1 cellular context compared by ENCODE assay signal in the genomic region with DNA sequence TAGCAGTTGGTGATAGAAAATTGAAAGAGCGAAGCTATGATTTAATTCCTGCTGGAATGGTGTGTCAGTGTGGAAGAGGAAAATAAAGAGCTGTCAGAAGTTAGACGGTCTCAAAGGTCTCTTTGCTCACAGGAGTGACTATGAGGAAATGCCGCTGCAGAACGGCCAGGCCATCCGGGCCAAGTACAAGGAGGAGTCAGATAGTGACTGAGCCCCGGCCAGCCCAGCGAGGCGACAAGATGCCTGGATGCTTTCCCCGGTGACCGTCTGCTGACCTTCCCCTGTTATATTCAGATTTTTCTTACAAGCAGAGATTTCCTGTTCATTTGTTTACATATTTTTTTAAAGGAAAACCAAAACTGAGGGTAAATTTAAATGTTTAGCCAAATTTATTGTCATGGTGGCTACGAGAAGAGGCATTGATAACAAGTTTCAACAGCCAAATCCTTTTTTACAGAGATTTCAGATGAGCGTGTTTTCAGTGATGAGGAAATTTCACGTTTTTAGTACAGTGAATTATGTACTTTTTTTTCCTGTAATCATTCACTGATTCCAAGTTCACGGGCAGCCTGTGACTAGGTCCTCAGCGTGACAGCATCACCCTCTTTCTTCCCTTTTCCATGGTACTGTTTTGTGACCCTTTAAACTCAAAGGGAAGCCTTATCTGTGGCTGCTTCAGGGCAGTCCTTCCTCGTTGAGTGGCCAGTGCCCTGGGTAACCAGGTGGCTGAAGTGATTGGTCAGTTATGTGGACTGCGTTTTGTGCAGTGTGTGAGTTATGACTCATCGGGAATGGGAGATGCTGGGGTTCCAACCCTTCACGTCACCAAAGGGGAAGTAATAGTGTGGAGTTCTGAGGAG.
A peak's percentile ranks its signal among the peaks of the same experiment; 100 is the strongest.
TF ChIP-seq lines count a peak whose summit lies in the region.

No MANE protein-coding gene starts in this region.

TF ChIP-seq in K562, 482 proteins besides CTCF, POLR2A, EP300 and RAD21 (continued from another document and continues in another):
- TF ChIP-seq, protein P1, sequence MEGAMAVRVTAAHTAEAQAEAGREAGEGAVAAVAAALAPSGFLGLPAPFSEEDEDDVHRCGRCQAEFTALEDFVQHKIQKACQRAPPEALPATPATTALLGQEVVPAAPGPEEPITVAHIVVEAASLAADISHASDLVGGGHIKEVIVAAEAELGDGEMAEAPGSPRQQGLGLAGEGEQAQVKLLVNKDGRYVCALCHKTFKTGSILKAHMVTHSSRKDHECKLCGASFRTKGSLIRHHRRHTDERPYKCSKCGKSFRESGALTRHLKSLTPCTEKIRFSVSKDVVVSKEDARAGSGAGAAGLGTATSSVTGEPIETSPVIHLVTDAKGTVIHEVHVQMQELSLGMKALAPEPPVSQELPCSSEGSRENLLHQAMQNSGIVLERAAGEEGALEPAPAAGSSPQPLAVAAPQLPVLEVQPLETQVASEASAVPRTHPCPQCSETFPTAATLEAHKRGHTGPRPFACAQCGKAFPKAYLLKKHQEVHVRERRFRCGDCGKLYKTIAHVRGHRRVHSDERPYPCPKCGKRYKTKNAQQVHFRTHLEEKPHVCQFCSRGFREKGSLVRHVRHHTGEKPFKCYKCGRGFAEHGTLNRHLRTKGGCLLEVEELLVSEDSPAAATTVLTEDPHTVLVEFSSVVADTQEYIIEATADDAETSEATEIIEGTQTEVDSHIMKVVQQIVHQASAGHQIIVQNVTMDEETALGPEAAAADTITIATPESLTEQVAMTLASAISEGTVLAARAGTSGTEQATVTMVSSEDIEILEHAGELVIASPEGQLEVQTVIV (CRISPR knock-in tag; IDR thresholded peaks at IDR 0.05; ENCODE audit: borderline replicate concordance), result no peak
- TF ChIP-seq HCFC1 (IDR thresholded peaks at IDR 0.05; ENCODE audit: low read depth, low read length), result no peak
- no peak; the same call in 1 of the 2 replicates for TF ChIP-seq KAT7 (CRISPR knock-in tag; IDR thresholded peaks at IDR 0.05; ENCODE audit: borderline replicate concordance)
- no peak for TF ChIP-seq TGIF2 (CRISPR knock-in tag; IDR thresholded peaks at IDR 0.05)
- TF ChIP-seq SMC3 (conservative IDR thresholded peaks at IDR 0.05; ENCODE audit: insufficient read depth, low read depth, low read length), result no peak
- TF ChIP-seq, protein P2, sequence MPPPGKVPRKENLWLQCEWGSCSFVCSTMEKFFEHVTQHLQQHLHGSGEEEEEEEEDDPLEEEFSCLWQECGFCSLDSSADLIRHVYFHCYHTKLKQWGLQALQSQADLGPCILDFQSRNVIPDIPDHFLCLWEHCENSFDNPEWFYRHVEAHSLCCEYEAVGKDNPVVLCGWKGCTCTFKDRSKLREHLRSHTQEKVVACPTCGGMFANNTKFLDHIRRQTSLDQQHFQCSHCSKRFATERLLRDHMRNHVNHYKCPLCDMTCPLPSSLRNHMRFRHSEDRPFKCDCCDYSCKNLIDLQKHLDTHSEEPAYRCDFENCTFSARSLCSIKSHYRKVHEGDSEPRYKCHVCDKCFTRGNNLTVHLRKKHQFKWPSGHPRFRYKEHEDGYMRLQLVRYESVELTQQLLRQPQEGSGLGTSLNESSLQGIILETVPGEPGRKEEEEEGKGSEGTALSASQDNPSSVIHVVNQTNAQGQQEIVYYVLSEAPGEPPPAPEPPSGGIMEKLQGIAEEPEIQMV (tag; conservative IDR thresholded peaks at IDR 0.05; ENCODE audit: low read depth), result no peak
- TF ChIP-seq TEAD4 (IDR thresholded peaks at IDR 0.05; ENCODE audit: low read length), result peak; percentile 81
- TF ChIP-seq TEAD4 (CRISPR knock-in tag; IDR thresholded peaks at IDR 0.05; ENCODE audit: borderline replicate concordance), result no peak
- TF ChIP-seq, protein P3, sequence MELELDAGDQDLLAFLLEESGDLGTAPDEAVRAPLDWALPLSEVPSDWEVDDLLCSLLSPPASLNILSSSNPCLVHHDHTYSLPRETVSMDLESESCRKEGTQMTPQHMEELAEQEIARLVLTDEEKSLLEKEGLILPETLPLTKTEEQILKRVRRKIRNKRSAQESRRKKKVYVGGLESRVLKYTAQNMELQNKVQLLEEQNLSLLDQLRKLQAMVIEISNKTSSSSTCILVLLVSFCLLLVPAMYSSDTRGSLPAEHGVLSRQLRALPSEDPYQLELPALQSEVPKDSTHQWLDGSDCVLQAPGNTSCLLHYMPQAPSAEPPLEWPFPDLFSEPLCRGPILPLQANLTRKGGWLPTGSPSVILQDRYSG (tag; conservative IDR thresholded peaks at IDR 0.05; ENCODE audit: low read depth), result no peak
- no peak for TF ChIP-seq RB1 (IDR thresholded peaks at IDR 0.05; ENCODE audit: low read depth)
- TF ChIP-seq, protein P4, sequence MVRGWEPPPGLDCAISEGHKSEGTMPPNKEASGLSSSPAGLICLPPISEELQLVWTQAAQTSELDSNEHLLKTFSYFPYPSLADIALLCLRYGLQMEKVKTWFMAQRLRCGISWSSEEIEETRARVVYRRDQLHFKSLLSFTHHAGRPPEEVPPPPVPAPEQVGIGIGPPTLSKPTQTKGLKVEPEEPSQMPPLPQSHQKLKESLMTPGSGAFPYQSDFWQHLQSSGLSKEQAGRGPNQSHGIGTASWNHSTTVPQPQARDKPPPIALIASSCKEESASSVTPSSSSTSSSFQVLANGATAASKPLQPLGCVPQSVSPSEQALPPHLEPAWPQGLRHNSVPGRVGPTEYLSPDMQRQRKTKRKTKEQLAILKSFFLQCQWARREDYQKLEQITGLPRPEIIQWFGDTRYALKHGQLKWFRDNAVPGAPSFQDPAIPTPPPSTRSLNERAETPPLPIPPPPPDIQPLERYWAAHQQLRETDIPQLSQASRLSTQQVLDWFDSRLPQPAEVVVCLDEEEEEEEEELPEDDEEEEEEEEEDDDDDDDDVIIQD (CRISPR knock-in tag; IDR thresholded peaks at IDR 0.05), result no peak
- TF ChIP-seq SMARCA5 (IDR thresholded peaks at IDR 0.05), result no peak
- no peak for TF ChIP-seq ATF1 (CRISPR knock-in tag; IDR thresholded peaks at IDR 0.05)
- peak; percentile 92 for TF ChIP-seq ATF1 (tag; IDR thresholded peaks at IDR 0.05)
- TF ChIP-seq, protein P5, sequence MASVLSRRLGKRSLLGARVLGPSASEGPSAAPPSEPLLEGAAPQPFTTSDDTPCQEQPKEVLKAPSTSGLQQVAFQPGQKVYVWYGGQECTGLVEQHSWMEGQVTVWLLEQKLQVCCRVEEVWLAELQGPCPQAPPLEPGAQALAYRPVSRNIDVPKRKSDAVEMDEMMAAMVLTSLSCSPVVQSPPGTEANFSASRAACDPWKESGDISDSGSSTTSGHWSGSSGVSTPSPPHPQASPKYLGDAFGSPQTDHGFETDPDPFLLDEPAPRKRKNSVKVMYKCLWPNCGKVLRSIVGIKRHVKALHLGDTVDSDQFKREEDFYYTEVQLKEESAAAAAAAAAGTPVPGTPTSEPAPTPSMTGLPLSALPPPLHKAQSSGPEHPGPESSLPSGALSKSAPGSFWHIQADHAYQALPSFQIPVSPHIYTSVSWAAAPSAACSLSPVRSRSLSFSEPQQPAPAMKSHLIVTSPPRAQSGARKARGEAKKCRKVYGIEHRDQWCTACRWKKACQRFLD (CRISPR knock-in tag; IDR thresholded peaks at IDR 0.05), result 0 out of 2 replicates have a peak, but pooled peaks have one; percentile 60
- TF ChIP-seq, protein P6, sequence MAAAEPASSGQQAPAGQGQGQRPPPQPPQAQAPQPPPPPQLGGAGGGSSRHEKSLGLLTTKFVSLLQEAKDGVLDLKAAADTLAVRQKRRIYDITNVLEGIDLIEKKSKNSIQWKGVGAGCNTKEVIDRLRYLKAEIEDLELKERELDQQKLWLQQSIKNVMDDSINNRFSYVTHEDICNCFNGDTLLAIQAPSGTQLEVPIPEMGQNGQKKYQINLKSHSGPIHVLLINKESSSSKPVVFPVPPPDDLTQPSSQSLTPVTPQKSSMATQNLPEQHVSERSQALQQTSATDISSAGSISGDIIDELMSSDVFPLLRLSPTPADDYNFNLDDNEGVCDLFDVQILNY (CRISPR knock-in tag; IDR thresholded peaks at IDR 0.05), result no peak
- TF ChIP-seq, protein P7, sequence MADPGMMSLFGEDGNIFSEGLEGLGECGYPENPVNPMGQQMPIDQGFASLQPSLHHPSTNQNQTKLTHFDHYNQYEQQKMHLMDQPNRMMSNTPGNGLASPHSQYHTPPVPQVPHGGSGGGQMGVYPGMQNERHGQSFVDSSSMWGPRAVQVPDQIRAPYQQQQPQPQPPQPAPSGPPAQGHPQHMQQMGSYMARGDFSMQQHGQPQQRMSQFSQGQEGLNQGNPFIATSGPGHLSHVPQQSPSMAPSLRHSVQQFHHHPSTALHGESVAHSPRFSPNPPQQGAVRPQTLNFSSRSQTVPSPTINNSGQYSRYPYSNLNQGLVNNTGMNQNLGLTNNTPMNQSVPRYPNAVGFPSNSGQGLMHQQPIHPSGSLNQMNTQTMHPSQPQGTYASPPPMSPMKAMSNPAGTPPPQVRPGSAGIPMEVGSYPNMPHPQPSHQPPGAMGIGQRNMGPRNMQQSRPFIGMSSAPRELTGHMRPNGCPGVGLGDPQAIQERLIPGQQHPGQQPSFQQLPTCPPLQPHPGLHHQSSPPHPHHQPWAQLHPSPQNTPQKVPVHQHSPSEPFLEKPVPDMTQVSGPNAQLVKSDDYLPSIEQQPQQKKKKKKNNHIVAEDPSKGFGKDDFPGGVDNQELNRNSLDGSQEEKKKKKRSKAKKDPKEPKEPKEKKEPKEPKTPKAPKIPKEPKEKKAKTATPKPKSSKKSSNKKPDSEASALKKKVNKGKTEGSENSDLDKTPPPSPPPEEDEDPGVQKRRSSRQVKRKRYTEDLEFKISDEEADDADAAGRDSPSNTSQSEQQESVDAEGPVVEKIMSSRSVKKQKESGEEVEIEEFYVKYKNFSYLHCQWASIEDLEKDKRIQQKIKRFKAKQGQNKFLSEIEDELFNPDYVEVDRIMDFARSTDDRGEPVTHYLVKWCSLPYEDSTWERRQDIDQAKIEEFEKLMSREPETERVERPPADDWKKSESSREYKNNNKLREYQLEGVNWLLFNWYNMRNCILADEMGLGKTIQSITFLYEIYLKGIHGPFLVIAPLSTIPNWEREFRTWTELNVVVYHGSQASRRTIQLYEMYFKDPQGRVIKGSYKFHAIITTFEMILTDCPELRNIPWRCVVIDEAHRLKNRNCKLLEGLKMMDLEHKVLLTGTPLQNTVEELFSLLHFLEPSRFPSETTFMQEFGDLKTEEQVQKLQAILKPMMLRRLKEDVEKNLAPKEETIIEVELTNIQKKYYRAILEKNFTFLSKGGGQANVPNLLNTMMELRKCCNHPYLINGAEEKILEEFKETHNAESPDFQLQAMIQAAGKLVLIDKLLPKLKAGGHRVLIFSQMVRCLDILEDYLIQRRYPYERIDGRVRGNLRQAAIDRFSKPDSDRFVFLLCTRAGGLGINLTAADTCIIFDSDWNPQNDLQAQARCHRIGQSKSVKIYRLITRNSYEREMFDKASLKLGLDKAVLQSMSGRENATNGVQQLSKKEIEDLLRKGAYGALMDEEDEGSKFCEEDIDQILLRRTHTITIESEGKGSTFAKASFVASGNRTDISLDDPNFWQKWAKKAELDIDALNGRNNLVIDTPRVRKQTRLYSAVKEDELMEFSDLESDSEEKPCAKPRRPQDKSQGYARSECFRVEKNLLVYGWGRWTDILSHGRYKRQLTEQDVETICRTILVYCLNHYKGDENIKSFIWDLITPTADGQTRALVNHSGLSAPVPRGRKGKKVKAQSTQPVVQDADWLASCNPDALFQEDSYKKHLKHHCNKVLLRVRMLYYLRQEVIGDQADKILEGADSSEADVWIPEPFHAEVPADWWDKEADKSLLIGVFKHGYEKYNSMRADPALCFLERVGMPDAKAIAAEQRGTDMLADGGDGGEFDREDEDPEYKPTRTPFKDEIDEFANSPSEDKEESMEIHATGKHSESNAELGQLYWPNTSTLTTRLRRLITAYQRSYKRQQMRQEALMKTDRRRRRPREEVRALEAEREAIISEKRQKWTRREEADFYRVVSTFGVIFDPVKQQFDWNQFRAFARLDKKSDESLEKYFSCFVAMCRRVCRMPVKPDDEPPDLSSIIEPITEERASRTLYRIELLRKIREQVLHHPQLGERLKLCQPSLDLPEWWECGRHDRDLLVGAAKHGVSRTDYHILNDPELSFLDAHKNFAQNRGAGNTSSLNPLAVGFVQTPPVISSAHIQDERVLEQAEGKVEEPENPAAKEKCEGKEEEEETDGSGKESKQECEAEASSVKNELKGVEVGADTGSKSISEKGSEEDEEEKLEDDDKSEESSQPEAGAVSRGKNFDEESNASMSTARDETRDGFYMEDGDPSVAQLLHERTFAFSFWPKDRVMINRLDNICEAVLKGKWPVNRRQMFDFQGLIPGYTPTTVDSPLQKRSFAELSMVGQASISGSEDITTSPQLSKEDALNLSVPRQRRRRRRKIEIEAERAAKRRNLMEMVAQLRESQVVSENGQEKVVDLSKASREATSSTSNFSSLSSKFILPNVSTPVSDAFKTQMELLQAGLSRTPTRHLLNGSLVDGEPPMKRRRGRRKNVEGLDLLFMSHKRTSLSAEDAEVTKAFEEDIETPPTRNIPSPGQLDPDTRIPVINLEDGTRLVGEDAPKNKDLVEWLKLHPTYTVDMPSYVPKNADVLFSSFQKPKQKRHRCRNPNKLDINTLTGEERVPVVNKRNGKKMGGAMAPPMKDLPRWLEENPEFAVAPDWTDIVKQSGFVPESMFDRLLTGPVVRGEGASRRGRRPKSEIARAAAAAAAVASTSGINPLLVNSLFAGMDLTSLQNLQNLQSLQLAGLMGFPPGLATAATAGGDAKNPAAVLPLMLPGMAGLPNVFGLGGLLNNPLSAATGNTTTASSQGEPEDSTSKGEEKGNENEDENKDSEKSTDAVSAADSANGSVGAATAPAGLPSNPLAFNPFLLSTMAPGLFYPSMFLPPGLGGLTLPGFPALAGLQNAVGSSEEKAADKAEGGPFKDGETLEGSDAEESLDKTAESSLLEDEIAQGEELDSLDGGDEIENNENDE (IDR thresholded peaks at IDR 0.05; ENCODE audit: low read depth, low read length), result no peak
- TF ChIP-seq ZNF589 (CRISPR knock-in tag; IDR thresholded peaks at IDR 0.05; ENCODE audit: low read depth), result no peak
- peak; percentile 33; the same call in 1 of the 2 replicates for TF ChIP-seq ELF4 (CRISPR knock-in tag; IDR thresholded peaks at IDR 0.05)
- TF ChIP-seq MEF2D (tag; conservative IDR thresholded peaks at IDR 0.05; ENCODE audit: low read depth), result no peak
- TF ChIP-seq, protein P8, sequence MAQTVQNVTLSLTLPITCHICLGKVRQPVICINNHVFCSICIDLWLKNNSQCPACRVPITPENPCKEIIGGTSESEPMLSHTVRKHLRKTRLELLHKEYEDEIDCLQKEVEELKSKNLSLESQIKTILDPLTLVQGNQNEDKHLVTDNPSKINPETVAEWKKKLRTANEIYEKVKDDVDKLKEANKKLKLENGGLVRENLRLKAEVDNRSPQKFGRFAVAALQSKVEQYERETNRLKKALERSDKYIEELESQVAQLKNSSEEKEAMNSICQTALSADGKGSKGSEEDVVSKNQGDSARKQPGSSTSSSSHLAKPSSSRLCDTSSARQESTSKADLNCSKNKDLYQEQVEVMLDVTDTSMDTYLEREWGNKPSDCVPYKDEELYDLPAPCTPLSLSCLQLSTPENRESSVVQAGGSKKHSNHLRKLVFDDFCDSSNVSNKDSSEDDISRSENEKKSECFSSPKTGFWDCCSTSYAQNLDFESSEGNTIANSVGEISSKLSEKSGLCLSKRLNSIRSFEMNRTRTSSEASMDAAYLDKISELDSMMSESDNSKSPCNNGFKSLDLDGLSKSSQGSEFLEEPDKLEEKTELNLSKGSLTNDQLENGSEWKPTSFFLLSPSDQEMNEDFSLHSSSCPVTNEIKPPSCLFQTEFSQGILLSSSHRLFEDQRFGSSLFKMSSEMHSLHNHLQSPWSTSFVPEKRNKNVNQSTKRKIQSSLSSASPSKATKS (CRISPR knock-in tag; IDR thresholded peaks at IDR 0.05), result no peak
- no peak for TF ChIP-seq TAF15 (IDR thresholded peaks at IDR 0.05; ENCODE audit: low read depth, low read length)
- TF ChIP-seq, protein P9, sequence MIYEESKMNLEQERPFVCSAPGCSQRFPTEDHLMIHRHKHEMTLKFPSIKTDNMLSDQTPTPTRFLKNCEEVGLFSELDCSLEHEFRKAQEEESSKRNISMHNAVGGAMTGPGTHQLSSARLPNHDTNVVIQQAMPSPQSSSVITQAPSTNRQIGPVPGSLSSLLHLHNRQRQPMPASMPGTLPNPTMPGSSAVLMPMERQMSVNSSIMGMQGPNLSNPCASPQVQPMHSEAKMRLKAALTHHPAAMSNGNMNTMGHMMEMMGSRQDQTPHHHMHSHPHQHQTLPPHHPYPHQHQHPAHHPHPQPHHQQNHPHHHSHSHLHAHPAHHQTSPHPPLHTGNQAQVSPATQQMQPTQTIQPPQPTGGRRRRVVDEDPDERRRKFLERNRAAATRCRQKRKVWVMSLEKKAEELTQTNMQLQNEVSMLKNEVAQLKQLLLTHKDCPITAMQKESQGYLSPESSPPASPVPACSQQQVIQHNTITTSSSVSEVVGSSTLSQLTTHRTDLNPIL (CRISPR knock-in tag; IDR thresholded peaks at IDR 0.05), result no peak
